Comparison of ENCODE assay signal across 13 cellular contexts in genomic region chr6:169263836-169264608, GRCh38. TPM values are rescaled to one million over a fixed set of nuclear protein-coding genes. Genes with fewer than 3 reads are reported as not detected.
DNase-seq lines count a peak whose midpoint lies in the region; ATAC-seq and TF ChIP-seq lines count a peak whose summit lies in the region.
"Had no signal": no experiment of that assay in that cellular context is flagged by ENCODE, and none has a peak within 500 bp of the region (broad histone marks: within the 10 kb centered on the region; RNA-seq: fewer than 3 reads in every experiment).

No MANE protein-coding gene starts in this region.

- peak overlapping the region in 1 of 11 experiments; percentile 7; a peak in 1 of 22 replicates for H3K9ac ChIP-seq in BLaER1 treated with 17β-estradiol and CSF1 and Interleukin-3, amounts not matched to agents 10 nM and 100 nM
- H3K9ac ChIP-seq in liver (ENCODE audit: low read depth in 1 of 2, low read length in 2 of 2), result no peak overlapping the region

- WGBS in liver, result 76% methylated on average over 21 of the region's 21 CpGs

- DNase-seq in brain microvascular endothelial cell, result peak; percentile 48
- DNase-seq in activated CD8-positive, alpha-beta memory T cell treated with anti-CD3 and anti-CD28 coated beads for 24 hours, result no peak
- DNase-seq in T-helper 2 cell, result no peak
- no peak for DNase-seq in stimulated activated CD4-positive, alpha-beta T cell treated with anti-CD3 and anti-CD28 coated beads, Interleukin-1b, Interleukin-23, amount 100 ng/mL, for 48 hours
- DNase-seq: DMS79 treated with DMSO at 0.1 percent for 48 hours; naive thymus-derived CD8-positive, alpha-beta T cell; stimulated activated CD4-positive, alpha-beta T cell treated with anti-CD3 and anti-CD28 coated beads, Interleukin-4, amount 100 ng/mL, for 1 hour; T1000; upper lobe of left lung had no signal

- H3K4me1 ChIP-seq in BLaER1 treated with 17β-estradiol and CSF1 and Interleukin-3, amounts not matched to agents 10 nM and 100 nM, result peaks cover 7 to 50% (median 25%) of the 10 kb centered on the region in 10 experiments; a peak in 19 of 20 replicates
- no peaks in the 10 kb centered on the region for H3K4me1 ChIP-seq in liver (ENCODE audit: control insufficient read depth in 4 of 4, insufficient read depth in 4 of 4, low read length in 3 of 4)
- H3K4me1 ChIP-seq: upper lobe of left lung had no signal

- TF ChIP-seq EP300 in Ishikawa (IDR thresholded peaks at IDR 0.05; ENCODE audit: borderline replicate concordance), result no peak

- H3K4me2 ChIP-seq in BLaER1 treated with 17β-estradiol and CSF1 and Interleukin-3, amounts not matched to agents 10 nM and 100 nM, result peak overlapping the region; percentile 4 to 66 (median 44); a peak in 19 of 22 replicates

- TF ChIP-seq CTCF in brain microvascular endothelial cell (IDR thresholded peaks at IDR 0.05; ENCODE audit: low read depth, low read length, missing control alignments), result no peak
- no peak for TF ChIP-seq CTCF in liver (IDR thresholded peaks at IDR 0.05; ENCODE audit: low read depth, low read length, missing input control)

- no peaks in the 10 kb centered on the region; a peak in 1 of 22 replicates for H4K20me1 ChIP-seq in BLaER1 treated with 17β-estradiol and CSF1 and Interleukin-3, amounts not matched to agents 10 nM and 100 nM

- H3K27ac ChIP-seq in BLaER1 treated with 17β-estradiol and CSF1 and Interleukin-3, amounts not matched to agents 10 nM and 100 nM, result peak overlapping the region in 3 of 11 experiments; percentile 14 to 40 (median 19); a peak in 3 of 22 replicates
- H3K27ac ChIP-seq in brain microvascular endothelial cell, result no peak overlapping the region
- H3K27ac ChIP-seq in liver (ENCODE audit: low read depth in 1 of 2, low read length in 2 of 2), result no peak overlapping the region
- H3K27ac ChIP-seq: upper lobe of left lung had no signal

- in situ Hi-C loops in brain microvascular endothelial cell (cut with HindIII; ENCODE audit: low pct_ligation_motif_present, low sequenced_read_pairs), result no loop called here

- H3K9me3 ChIP-seq in BLaER1 treated with 17β-estradiol and CSF1 and Interleukin-3, amounts not matched to agents 10 nM and 100 nM (replicated peaks in 1 of 11), result peaks cover 0 to 7% (median 0%) of the 10 kb centered on the region in 11 experiments; a peak in 6 of 22 replicates
- no peaks in the 10 kb centered on the region for H3K9me3 ChIP-seq in liver (ENCODE audit: control insufficient read depth in 4 of 4, low read length in 3 of 4)
- H3K9me3 ChIP-seq: upper lobe of left lung had no signal

- ATAC-seq in HG02763 (IDR thresholded peaks at IDR 0.05; ENCODE audit: unreplicated experiment), result no peak
- ATAC-seq: naive thymus-derived CD8-positive, alpha-beta T cell had no signal

- no peaks in the 10 kb centered on the region for H3K36me3 ChIP-seq in BLaER1 treated with 17β-estradiol and CSF1 and Interleukin-3, amounts not matched to agents 10 nM and 100 nM
- H3K36me3 ChIP-seq in brain microvascular endothelial cell (replicated peaks) (no peaks in the 10 kb centered on the region), liver (ENCODE audit: control insufficient read depth in 4 of 4, insufficient read depth in 3 of 4, low read depth in 1 of 4, low read length in 3 of 4) (no peaks in the 10 kb centered on the region)
- H3K36me3 ChIP-seq: upper lobe of left lung had no signal

- no peaks in the 10 kb centered on the region for H3K27me3 ChIP-seq in BLaER1 treated with 17β-estradiol and CSF1 and Interleukin-3, amounts not matched to agents 10 nM and 100 nM
- no peaks in the 10 kb centered on the region for H3K27me3 ChIP-seq in brain microvascular endothelial cell (replicated peaks)
- no peaks in the 10 kb centered on the region for H3K27me3 ChIP-seq in liver (ENCODE audit: control insufficient read depth in 4 of 4, insufficient read depth in 4 of 4, low read length in 3 of 4)
- H3K27me3 ChIP-seq: upper lobe of left lung had no signal

- no peak for TF ChIP-seq RAD21 in Ishikawa (IDR thresholded peaks at IDR 0.05; ENCODE audit: low read depth)
- TF ChIP-seq RAD21 in liver (IDR thresholded peaks at IDR 0.05), result no peak

- no peak overlapping the region for H3K4me3 ChIP-seq in BLaER1 treated with 17β-estradiol and CSF1 and Interleukin-3, amounts not matched to agents 10 nM and 100 nM
- H3K4me3 ChIP-seq in brain microvascular endothelial cell (ENCODE audit: low read depth, low read length), result no peak overlapping the region
- no peak overlapping the region for H3K4me3 ChIP-seq in liver (ENCODE audit: low read depth in 1 of 3, low read length in 3 of 3)
- H3K4me3 ChIP-seq: upper lobe of left lung had no signal

TF ChIP-seq in Ishikawa, 13 proteins besides CTCF, POLR2A, EP300 and RAD21:
- no peak for TF ChIP-seq USF1 (IDR thresholded peaks at IDR 0.05)
- 0 out of 2 replicates have a peak, but pooled peaks have one; percentile 14 for TF ChIP-seq NFIC (IDR thresholded peaks at IDR 0.05)

TF ChIP-seq in liver, 16 proteins besides CTCF, POLR2A, EP300 and RAD21:
- TF ChIP-seq ATF3 (IDR thresholded peaks at IDR 0.05) (no peak), NR2F2 (IDR thresholded peaks at IDR 0.05) (peak; percentile 10)

RNA-seq across cellular contexts. Expression of gene THBS2, which starts 10.4 kb away (rescaled TPM):
- total RNA-seq in liver, result 1 to 10 TPM; 4.9 to 7.5 TPM
- polyA plus RNA-seq in liver, result 1 to 10 TPM in 1 of 2 donors, under 1 TPM in 1; 0.35 to 7.6 TPM
- total RNA-seq: naive thymus-derived CD8-positive, alpha-beta T cell had no signal
